Comparison of ENCODE assay signal across 9 cellular contexts in genomic region chrX:19747672-19748610, GRCh38.
DNase-seq lines count a peak whose midpoint lies in the region; ATAC-seq and TF ChIP-seq lines count a peak whose summit lies in the region.
"Had no signal": no experiment of that assay in that cellular context is flagged by ENCODE, and none has a peak within 500 bp of the region (broad histone marks: within the 10 kb centered on the region; RNA-seq: fewer than 3 reads in every experiment).

No MANE protein-coding gene starts in this region.

- no peaks in the 10 kb centered on the region for H3K36me3 Mint-ChIP-seq in T-helper 17 cell (ENCODE audit: low read depth)
- peaks cover 22% of the 10 kb centered on the region for H3K36me3 Mint-ChIP-seq in activated naive CD8-positive, alpha-beta T cell treated with anti-CD3 and anti-CD28 coated beads, Interleukin-2, amount 50 U/mL, for 24 hours (ENCODE audit: low read depth)
- H3K36me3 Mint-ChIP-seq: brain had no signal

- no peaks in the 10 kb centered on the region for H4K20me1 ChIP-seq in DND-41 (ENCODE audit: insufficient read depth, low read length)

- H3K4me1 ChIP-seq in DND-41 (ENCODE audit: insufficient read depth, low read length), result peaks cover 83% of the 10 kb centered on the region

- peak overlapping the region; percentile 80 for H3K9ac ChIP-seq in DND-41 (ENCODE audit: low read depth, low read length)

- peak overlapping the region; percentile 83; the same call in 1 of the 2 replicates for H2AFZ ChIP-seq in DND-41 (ENCODE audit: low read depth, low read length)

- H3K27me3 ChIP-seq in DND-41 (ENCODE audit: insufficient read depth, low read length, poor library complexity), result no peaks in the 10 kb centered on the region

- H3K27ac ChIP-seq in DND-41 (ENCODE audit: low read length), result peak overlapping the region; percentile 89

- H3K9me3 ChIP-seq in DND-41 (ENCODE audit: insufficient read depth, low read length, severe bottlenecking) (no peaks in the 10 kb centered on the region), T-helper 17 cell (ENCODE audit: control insufficient read depth, low read length, poor library complexity, severe bottlenecking) (no peaks in the 10 kb centered on the region)

- H3K27me3 Mint-ChIP-seq in T-helper 17 cell, result no peaks in the 10 kb centered on the region
- no peaks in the 10 kb centered on the region for H3K27me3 Mint-ChIP-seq in activated naive CD8-positive, alpha-beta T cell treated with anti-CD3 and anti-CD28 coated beads, Interleukin-2, amount 50 U/mL, for 24 hours
- H3K27me3 Mint-ChIP-seq: brain had no signal

- H3K4me3 Mint-ChIP-seq in T-helper 17 cell, result peak overlapping the region; percentile 60
- H3K4me3 Mint-ChIP-seq in activated naive CD8-positive, alpha-beta T cell treated with anti-CD3 and anti-CD28 coated beads, Interleukin-2, amount 50 U/mL, for 24 hours, result peak overlapping the region; percentile 68
- H3K4me3 Mint-ChIP-seq: brain had no signal

- peak overlapping the region; percentile 96 for H3K27ac Mint-ChIP-seq in T-helper 17 cell
- peak overlapping the region; percentile 96 for H3K27ac Mint-ChIP-seq in activated naive CD8-positive, alpha-beta T cell treated with anti-CD3 and anti-CD28 coated beads, Interleukin-2, amount 50 U/mL, for 24 hours

- H3K4me3 ChIP-seq in DND-41 (ENCODE audit: low read depth in 1 of 2, low read length in 2 of 2), result peak overlapping the region in 1 of 2 experiments; percentile 50; a peak in 2 of 4 replicates

- peak; percentile 52 for TF ChIP-seq CTCF in DND-41 (IDR thresholded peaks at IDR 0.05; ENCODE audit: borderline replicate concordance, extremely low read depth, low read length, poor library complexity, severe bottlenecking)

- H3K4me2 ChIP-seq in DND-41 (ENCODE audit: insufficient read depth, low read length), result peak overlapping the region; percentile 12

- H3K9me3 Mint-ChIP-seq in activated naive CD8-positive, alpha-beta T cell treated with anti-CD3 and anti-CD28 coated beads, Interleukin-2, amount 50 U/mL, for 24 hours, result no peaks in the 10 kb centered on the region

- peaks cover 46% of the 10 kb centered on the region for H3K4me1 Mint-ChIP-seq in T-helper 17 cell
- H3K4me1 Mint-ChIP-seq in activated naive CD8-positive, alpha-beta T cell treated with anti-CD3 and anti-CD28 coated beads, Interleukin-2, amount 50 U/mL, for 24 hours, result peaks cover 97% of the 10 kb centered on the region

- DNase-seq in DND-41, result peak; percentile 92
- peak; percentile 38 to 61 (median 54) for DNase-seq in T-helper 17 cell
- DNase-seq in activated naive CD8-positive, alpha-beta T cell treated with anti-CD3 and anti-CD28 coated beads, Interleukin-2, amount 50 U/mL, for 24 hours, result peak; percentile 57
- peak; percentile 48 for DNase-seq in stimulated activated CD8-positive, alpha-beta memory T cell treated with anti-CD3 and anti-CD28 coated beads, Interleukin-15, amount 100 ng/mL, for 1 hour (ENCODE audit: low read depth)
- DNase-seq in cerebellar nuclear complex (lab: John Stamatoyannopoulos, UW), result no peak
- no peak for DNase-seq in dedifferentiated amniotic fluid mesenchymal stem cell (ENCODE audit: extremely low spot score)
- no peak for DNase-seq in left lobe of liver (ENCODE audit: low spot score)

- peaks cover 27% of the 10 kb centered on the region for H3K36me3 ChIP-seq in DND-41 (ENCODE audit: insufficient read depth, low read length)

- H3K79me2 ChIP-seq in DND-41 (ENCODE audit: insufficient read depth, low read length), result peaks cover 70% of the 10 kb centered on the region

- peak; percentile 91 for ATAC-seq in DND-41 (ENCODE audit: insufficient read depth, low read depth)
- ATAC-seq in HG02763 (IDR thresholded peaks at IDR 0.05; ENCODE audit: unreplicated experiment), result peak; percentile 24
- ATAC-seq in T-helper 17 cell, result peak; percentile 83
- ATAC-seq in activated naive CD8-positive, alpha-beta T cell treated with anti-CD3 and anti-CD28 coated beads, Interleukin-2, amount 50 U/mL, for 24 hours, result peak; percentile 72
- ATAC-seq in left lobe of liver, result no peak

Comparison
In these comparisons a context has a peak if more than half of its experiments do, and no peak if none do; other contexts are left out.
1. DNase-seq: peak in DND-41 (single experiment), T-helper 17 cell (3 of 3), activated naive CD8-positive, alpha-beta T cell treated with anti-CD3 and anti-CD28 coated beads, Interleukin-2, amount 50 U/mL, for 24 hours (single experiment) and stimulated activated CD8-positive, alpha-beta memory T cell treated with anti-CD3 and anti-CD28 coated beads, Interleukin-15, amount 100 ng/mL, for 1 hour (single experiment); none in cerebellar nuclear complex (0 of 2), dedifferentiated amniotic fluid mesenchymal stem cell (single experiment) and left lobe of liver (single experiment).